Comparison of ENCODE assay signal across 22 cellular contexts in the genomic region with DNA sequence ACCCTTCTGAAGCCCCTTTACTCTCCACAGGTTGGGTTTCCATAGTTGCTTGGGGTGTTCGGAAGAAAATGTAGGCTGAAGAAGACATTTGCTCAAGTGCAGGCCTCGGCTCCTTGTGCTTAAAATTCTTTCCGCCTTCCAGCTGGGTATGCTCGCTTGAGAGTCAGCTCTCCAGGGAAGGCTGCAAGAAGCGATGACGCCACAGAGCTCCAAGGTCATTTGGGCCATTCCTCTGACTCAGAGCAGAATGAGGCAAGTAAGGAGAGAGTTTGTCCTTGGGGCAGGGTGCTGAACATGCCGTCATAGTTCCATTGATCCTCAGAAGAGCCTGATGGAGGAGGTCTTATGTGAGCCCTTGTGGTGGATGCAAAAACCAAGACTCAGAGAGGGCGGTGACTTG. TPM values are rescaled to one million over a fixed set of nuclear protein-coding genes. Genes with fewer than 3 reads are reported as not detected.
A peak's percentile ranks its signal among the peaks of the same experiment; 100 is the strongest.
DNase-seq lines count a peak whose midpoint lies in the region; ATAC-seq and TF ChIP-seq lines count a peak whose summit lies in the region.
"Had no signal": no experiment of that assay in that cellular context is flagged by ENCODE, and none has a peak within 500 bp of the region (broad histone marks: within the 10 kb centered on the region; RNA-seq: fewer than 3 reads in every experiment).

No MANE protein-coding gene starts in this region.

- DNase-seq in left ventricle myocardium inferior (no peak), right atrium auricular region (ENCODE audit: low spot score) (no peak), cardiac fibroblast (ENCODE audit: low read depth in 2 of 2) (peak; percentile 84 to 96), kidney tubule cell (ENCODE audit: low spot score) (peak; percentile 20), stromal cell of bone marrow (ENCODE audit: low read depth) (peak; percentile 60), HuH-7 (ENCODE audit: low spot score) (no peak), T-helper 17 cell (no peak)
- DNase-seq: 8988T; activated naive CD8-positive, alpha-beta T cell treated with anti-CD3 and anti-CD28 coated beads, Interleukin-2, amount 10 ng/mL, durations not matched to agents 7 days and 5 days; dorsolateral prefrontal cortex; left colon; MM.1S; NCI-H1436 treated with DMSO at 0.1 percent for 48 hours; NCI-H2171 treated with DMSO at 0.1 percent for 48 hours; stimulated activated CD4-positive, alpha-beta T cell treated with anti-CD3 and anti-CD28 coated beads, Interleukin-12 subunit alpha, Interleukin-12 subunit beta, amount 100 ng/mL, for 4 hours had no signal

- intact Hi-C loops in left ventricle myocardium inferior (cut with micrococcal nuclease) = no loop called here

- no peak for TF ChIP-seq CTCF in left ventricle myocardium inferior (IDR thresholded peaks at IDR 0.05; ENCODE audit: borderline replicate concordance)
- TF ChIP-seq CTCF in right atrium auricular region (IDR thresholded peaks at IDR 0.05) = no peak
- TF ChIP-seq CTCF in cardiac fibroblast (IDR thresholded peaks at IDR 0.05; ENCODE audit: low read depth, low read length) = no peak

- H3K4me3 ChIP-seq in left ventricle myocardium inferior (no peak overlapping the region), right atrium auricular region (no peak overlapping the region), cardiac fibroblast (replicated peaks in 1 of 2; ENCODE audit: low read depth in 2 of 2, low read length in 2 of 2) (no peak overlapping the region)
- H3K4me3 ChIP-seq: cardiac muscle cell, dorsolateral prefrontal cortex, psoas muscle, vagina had no signal

- H3K36me3 ChIP-seq in left ventricle myocardium inferior = peaks cover 3% of the 10 kb centered on the region
- H3K36me3 ChIP-seq in right atrium auricular region = no peaks in the 10 kb centered on the region
- H3K36me3 ChIP-seq: cardiac muscle cell, vagina had no signal

- ATAC-seq in GM18519 (IDR thresholded peaks at IDR 0.05; ENCODE audit: low FRiP score, unreplicated experiment) = no peak
- no peak for ATAC-seq in T-helper 17 cell
- ATAC-seq: left colon, psoas muscle had no signal

- H3K27ac ChIP-seq in left ventricle myocardium inferior (replicated peaks) (peak overlapping the region; percentile 72), right atrium auricular region (no peak overlapping the region)
- H3K27ac ChIP-seq: cardiac muscle cell, dorsolateral prefrontal cortex, psoas muscle had no signal

- no peak overlapping the region for H3K27ac Mint-ChIP-seq in T-helper 17 cell
- H3K27ac Mint-ChIP-seq: activated naive CD8-positive, alpha-beta T cell treated with anti-CD3 and anti-CD28 coated beads, Interleukin-2, amount 10 ng/mL, durations not matched to agents 7 days and 5 days; IgD-negative memory B cell; mesothelial cell of epicardium had no signal

- H3K27me3 ChIP-seq in left ventricle myocardium inferior (ENCODE audit: low read depth) = peaks cover 5% of the 10 kb centered on the region
- H3K27me3 ChIP-seq in right atrium auricular region = no peaks in the 10 kb centered on the region
- H3K27me3 ChIP-seq: cardiac muscle cell, dorsolateral prefrontal cortex, vagina had no signal

- H3K4me1 ChIP-seq in left ventricle myocardium inferior (peaks cover 54% of the 10 kb centered on the region), right atrium auricular region (peaks cover 0 to 26% of the 10 kb centered on the region in 2 donors)
- H3K4me1 ChIP-seq: psoas muscle had no signal

- H3K27me3 Mint-ChIP-seq in T-helper 17 cell = peaks cover 55% of the 10 kb centered on the region

- H3K36me3 Mint-ChIP-seq in T-helper 17 cell (ENCODE audit: low read depth) = peaks cover 1% of the 10 kb centered on the region
- H3K36me3 Mint-ChIP-seq: activated naive CD8-positive, alpha-beta T cell treated with anti-CD3 and anti-CD28 coated beads, Interleukin-2, amount 10 ng/mL, durations not matched to agents 7 days and 5 days; IgD-negative memory B cell; mesothelial cell of epicardium had no signal

- peaks cover 3% of the 10 kb centered on the region for H3K4me1 Mint-ChIP-seq in T-helper 17 cell
- H3K4me1 Mint-ChIP-seq: activated naive CD8-positive, alpha-beta T cell treated with anti-CD3 and anti-CD28 coated beads, Interleukin-2, amount 10 ng/mL, durations not matched to agents 7 days and 5 days; IgD-negative memory B cell had no signal

- H3K4me3 Mint-ChIP-seq in T-helper 17 cell = no peak overlapping the region
- H3K4me3 Mint-ChIP-seq: activated naive CD8-positive, alpha-beta T cell treated with anti-CD3 and anti-CD28 coated beads, Interleukin-2, amount 10 ng/mL, durations not matched to agents 7 days and 5 days; IgD-negative memory B cell; mesothelial cell of epicardium; neural crest cell had no signal

- H3K9me3 ChIP-seq in left ventricle myocardium inferior (replicated peaks) = peaks cover 7% of the 10 kb centered on the region
- peaks cover 0 to 7% of the 10 kb centered on the region in 2 donors for H3K9me3 ChIP-seq in right atrium auricular region
- no peaks in the 10 kb centered on the region for H3K9me3 ChIP-seq in T-helper 17 cell (ENCODE audit: control insufficient read depth, low read length, poor library complexity, severe bottlenecking)
- H3K9me3 ChIP-seq: vagina had no signal

RNA-seq across cellular contexts. Expression of a gene that starts 27.4 kb away (rescaled TPM):
- total RNA-seq in left ventricle myocardium inferior = 15.0 TPM
- total RNA-seq in right atrium auricular region = 10 to 100 TPM; 10.1 to 11.5 TPM
- total RNA-seq in T-helper 17 cell = under 1 TPM; 0.37 to 0.62 TPM

Comparison
In these comparisons a context has a peak if more than half of its experiments do, and no peak if none do; other contexts are left out.
1. DNase-seq: peak in cardiac fibroblast (2 of 2), kidney tubule cell (single experiment) and stromal cell of bone marrow (single experiment); none in left ventricle myocardium inferior (single experiment), right atrium auricular region (single experiment), HuH-7 (single experiment) and T-helper 17 cell (0 of 3).